ENCODE assay signal across 18 cellular contexts in the genomic region with DNA sequence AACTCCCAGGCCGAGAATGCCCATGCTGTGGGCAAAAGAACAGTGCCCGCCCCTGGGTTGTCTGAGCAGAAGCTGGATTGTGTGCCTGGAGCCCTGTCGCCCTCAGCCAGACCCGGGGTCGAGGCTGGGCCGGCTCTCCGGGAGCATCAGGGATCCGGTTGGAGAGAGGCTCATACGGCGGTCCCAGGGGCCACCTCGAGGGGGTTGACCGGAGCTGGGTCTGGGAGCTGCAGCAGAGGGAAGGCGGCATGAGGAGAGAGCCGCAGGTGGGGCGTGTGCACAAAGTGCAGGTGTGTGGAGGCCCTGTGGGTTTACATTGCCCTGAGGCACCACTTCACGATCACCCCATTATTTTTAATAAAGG. TPM values are rescaled to one million over a fixed set of nuclear protein-coding genes. Genes with fewer than 3 reads are reported as not detected.
DNase-seq lines count a peak whose midpoint lies in the region; ATAC-seq and TF ChIP-seq lines count a peak whose summit lies in the region.
"Had no signal": no experiment of that assay in that cellular context is flagged by ENCODE, and none has a peak within 500 bp of the region (broad histone marks: within the 10 kb centered on the region; RNA-seq: fewer than 3 reads in every experiment).

No MANE protein-coding gene starts in this region.

- H3K36me3 Mint-ChIP-seq in central memory CD8-positive, alpha-beta T cell (ENCODE audit: insufficient read depth) = peaks cover 40% of the 10 kb centered on the region

- H3K27me3 Mint-ChIP-seq in central memory CD8-positive, alpha-beta T cell = no peaks in the 10 kb centered on the region
- H3K27me3 Mint-ChIP-seq: B cell; CD4-positive, alpha-beta memory T cell had no signal

- peak overlapping the region; percentile 88 for H3K27ac ChIP-seq in psoas muscle
- H3K27ac ChIP-seq: 22Rv1 had no signal

- peak overlapping the region; percentile 6 for H3K27ac Mint-ChIP-seq in central memory CD8-positive, alpha-beta T cell (ENCODE audit: low read depth)

- no peak overlapping the region for H3K4me3 ChIP-seq in psoas muscle

- peaks cover 62% of the 10 kb centered on the region for H3K4me1 ChIP-seq in psoas muscle

- no peaks in the 10 kb centered on the region for H3K9me3 Mint-ChIP-seq in central memory CD8-positive, alpha-beta T cell
- H3K9me3 Mint-ChIP-seq: CD4-positive, alpha-beta memory T cell had no signal

- WGBS in psoas muscle, 3 donors = 79 to 87% (median 80%) methylated on average over 16 of the region's 16 CpGs

- intact Hi-C loops in psoas muscle (cut with DNase I) = no loop called here

- H3K9me3 ChIP-seq in psoas muscle = no peaks in the 10 kb centered on the region

- H3K4me3 Mint-ChIP-seq in central memory CD8-positive, alpha-beta T cell = peak overlapping the region; percentile 63
- H3K4me3 Mint-ChIP-seq: B cell had no signal

- no peak for ATAC-seq in central memory CD8-positive, alpha-beta T cell (replicated peaks; ENCODE audit: extremely low read depth, poor library complexity, severe bottlenecking)
- ATAC-seq in psoas muscle (no peak), GM21381 (IDR thresholded peaks at IDR 0.05; ENCODE audit: unreplicated experiment) (no peak)

- in situ Hi-C loops in GM13976 (cut with MboI; ENCODE audit: low sequenced_read_pairs, unreplicated experiment) = no loop called here

- peaks cover 0 to 9% of the 10 kb centered on the region in 2 donors for H3K36me3 ChIP-seq in psoas muscle (ENCODE audit: insufficient read depth in 1 of 2, low read depth in 1 of 2)

- no peaks in the 10 kb centered on the region for H3K27me3 ChIP-seq in psoas muscle (ENCODE audit: insufficient read depth in 3 of 3, low read length in 2 of 3)

- DNase-seq in NCI-H1417 (lab: John Stamatoyannopoulos, UW) (peak in 2 of 3 experiments; percentile 83 to 94), NCI-H1417 treated with DMSO at 0.1 percent for 48 hours (lab: John Stamatoyannopoulos, UW) (no peak), ELF-1 (ENCODE audit: low read depth, low spot score) (peak; percentile 47), psoas muscle (no peak), GM13976 (ENCODE audit: low spot score) (no peak), DMS 273 treated with DMSO at 0.1 percent for 48 hours (lab: John Stamatoyannopoulos, UW) (no peak)
- DNase-seq in central memory CD8-positive, alpha-beta T cell (ENCODE audit: low spot score in 2 of 2) = no peak
- DNase-seq: CD4-positive, alpha-beta memory T cell; DMS79; GDM1; GOT3; NCI-H2081 treated with DMSO at 0.1 percent for 48 hours; NCI-H226; NCI-H524 treated with DMSO at 0.1 percent for 48 hours; SIG-M5 had no signal

- H3K4me1 Mint-ChIP-seq in central memory CD8-positive, alpha-beta T cell = peaks cover 86% of the 10 kb centered on the region

- no peak for TF ChIP-seq CTCF in psoas muscle (IDR thresholded peaks at IDR 0.05)
- TF ChIP-seq CTCF in GM13976 (IDR thresholded peaks at IDR 0.05; ENCODE audit: borderline replicate concordance, control extremely low read depth, extremely low read depth, insufficient read depth, missing control alignments) = no peak

RNA-seq across cellular contexts. Expression of gene MBP, which starts 39.5 kb away (rescaled TPM):
- 10 to 100 TPM; 51.6 to 88.2 (median 78.6) TPM for total RNA-seq in psoas muscle
- 10 to 100 TPM; 16.4 to 43.9 (median 40.8) TPM for polyA plus RNA-seq in psoas muscle

Comparison
In these comparisons a context has a peak if more than half of its experiments do, and no peak if none do; other contexts are left out.
1. DNase-seq: peak in NCI-H1417 (2 of 3) and ELF-1 (single experiment); none in NCI-H1417 treated with DMSO at 0.1 percent for 48 hours (single experiment), central memory CD8-positive, alpha-beta T cell (0 of 2), psoas muscle (0 of 2), GM13976 (single experiment) and DMS 273 treated with DMSO at 0.1 percent for 48 hours (single experiment).